27 cellular contexts compared by ENCODE assay signal in the genomic region with DNA sequence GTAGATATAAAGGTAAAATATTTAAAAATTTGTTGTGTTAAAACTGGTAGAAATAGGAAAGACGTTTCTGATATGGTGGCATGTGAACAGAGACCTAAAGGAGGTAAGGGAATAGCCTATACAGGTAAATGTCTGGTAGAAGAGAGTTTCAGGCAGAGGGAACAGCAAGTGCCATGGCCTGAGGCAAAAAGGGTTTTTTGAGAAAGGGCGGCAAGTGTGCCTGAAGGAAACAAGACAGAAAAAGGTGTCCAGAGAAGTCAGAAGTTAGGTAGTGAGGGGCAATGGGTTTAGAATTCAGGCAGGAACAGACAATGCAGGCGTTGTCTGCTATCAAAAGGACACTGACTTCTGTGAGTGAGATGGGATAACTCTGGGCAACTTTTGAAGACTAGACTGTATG.
"Had no signal": no experiment of that assay in that cellular context is flagged by ENCODE, and none has a peak within 500 bp of the region (broad histone marks: within the 10 kb centered on the region; RNA-seq: fewer than 3 reads in every experiment).

No MANE protein-coding gene starts in this region.

- H3K4me3 Mint-ChIP-seq: activated CD4-positive, alpha-beta memory T cell treated with anti-CD3 and anti-CD28 coated beads for 36 hours; activated CD4-positive, alpha-beta T cell treated with anti-CD3 and anti-CD28 coated beads for 36 hours; activated CD4-positive, alpha-beta T cell treated with anti-CD3 and anti-CD28 coated beads, Interleukin-2, amount 10 ng/mL, durations not matched to agents 7 days and 5 days; activated naive CD8-positive, alpha-beta T cell treated with anti-CD3 and anti-CD28 coated beads, Interleukin-2, amount 10 ng/mL, durations not matched to agents 7 days and 5 days; central memory CD8-positive, alpha-beta T cell; T-helper 1 cell treated with Interleukin-12 subunit alpha and Interleukin-12 subunit beta and Interleukin-4 antibody, amounts not matched to agents 30 μg/mL and 1 μg/mL, for 36 hours; T-helper 2 cell treated with Interferon-gamma antibody and Interleukin-4, amounts not matched to agents 5 μg/mL and 100 μg/mL, for 36 hours had no signal

- H3K9me3 Mint-ChIP-seq: activated CD4-positive, alpha-beta memory T cell treated with anti-CD3 and anti-CD28 coated beads for 36 hours; activated CD4-positive, alpha-beta T cell treated with anti-CD3 and anti-CD28 coated beads, Interleukin-2, amount 10 ng/mL, durations not matched to agents 7 days and 5 days; activated naive CD8-positive, alpha-beta T cell treated with anti-CD3 and anti-CD28 coated beads, Interleukin-2, amount 10 ng/mL, durations not matched to agents 7 days and 5 days; central memory CD8-positive, alpha-beta T cell; T-helper 1 cell treated with Interleukin-12 subunit alpha and Interleukin-12 subunit beta and Interleukin-4 antibody, amounts not matched to agents 30 μg/mL and 1 μg/mL, for 36 hours; T-helper 2 cell treated with Interferon-gamma antibody and Interleukin-4, amounts not matched to agents 5 μg/mL and 100 μg/mL, for 36 hours had no signal

- H3K4me3 ChIP-seq: ascending aorta, cardiac muscle cell, SK-N-MC had no signal

- H3K27ac ChIP-seq: ascending aorta, cardiac muscle cell, SK-N-MC had no signal

- H3K36me3 Mint-ChIP-seq: activated CD4-positive, alpha-beta memory T cell treated with anti-CD3 and anti-CD28 coated beads for 36 hours; activated naive CD8-positive, alpha-beta T cell treated with anti-CD3 and anti-CD28 coated beads, Interleukin-2, amount 10 ng/mL, durations not matched to agents 7 days and 5 days had no signal

- H3K4me1 Mint-ChIP-seq: activated CD4-positive, alpha-beta T cell treated with anti-CD3 and anti-CD28 coated beads for 36 hours; activated CD4-positive, alpha-beta T cell treated with anti-CD3 and anti-CD28 coated beads, Interleukin-2, amount 10 ng/mL, durations not matched to agents 7 days and 5 days; activated naive CD8-positive, alpha-beta T cell treated with anti-CD3 and anti-CD28 coated beads, Interleukin-2, amount 10 ng/mL, durations not matched to agents 7 days and 5 days; central memory CD8-positive, alpha-beta T cell had no signal

- DNase-seq: activated CD4-positive, alpha-beta memory T cell treated with anti-CD3 and anti-CD28 coated beads for 36 hours; activated CD4-positive, alpha-beta T cell treated with anti-CD3 and anti-CD28 coated beads for 36 hours; activated CD4-positive, alpha-beta T cell treated with anti-CD3 and anti-CD28 coated beads, Interleukin-2, amount 10 ng/mL, durations not matched to agents 7 days and 5 days; activated CD8-positive, alpha-beta memory T cell treated with anti-CD3 and anti-CD28 coated beads, Interleukin-2, amount 50 U/mL, for 4 hours; activated effector memory CD4-positive, alpha-beta T cell treated with Interleukin-2 at 50 U/mL for 16 hours; activated naive CD4-positive, alpha-beta T cell treated with anti-CD3 and anti-CD28 coated beads, Interleukin-2, amount 50 U/mL, for 16 hours; activated naive CD8-positive, alpha-beta T cell treated with anti-CD3 and anti-CD28 coated beads, Interleukin-2, amount 10 ng/mL, durations not matched to agents 7 days and 5 days; activated T-cell treated with anti-CD3 and anti-CD28 coated beads for 4 hours; activated T-cell treated with anti-CD3 and anti-CD28 coated beads, Interleukin-2, amount 50 U/mL, for 48 hours; amygdala; NCI-H1105; NCI-H1436; NCI-H1694; NCI-H1930; NCI-H2081 treated with DMSO at 0.1 percent for 48 hours; NCI-H226; NCI-H446 treated with DMSO at 0.1 percent for 48 hours; NCI-H524; OCI-M1; Right ventricle myocardium superior had no signal

- H3K36me3 ChIP-seq: ascending aorta, cardiac muscle cell had no signal

- H3K4me1 ChIP-seq: ascending aorta had no signal

- FAIRE-seq: TTC549 had no signal

- H3K9me3 ChIP-seq: ascending aorta had no signal

- H3K27me3 Mint-ChIP-seq: activated CD4-positive, alpha-beta memory T cell treated with anti-CD3 and anti-CD28 coated beads for 36 hours; activated CD4-positive, alpha-beta T cell treated with anti-CD3 and anti-CD28 coated beads for 36 hours; activated CD4-positive, alpha-beta T cell treated with anti-CD3 and anti-CD28 coated beads, Interleukin-2, amount 10 ng/mL, durations not matched to agents 7 days and 5 days; activated naive CD8-positive, alpha-beta T cell treated with anti-CD3 and anti-CD28 coated beads, Interleukin-2, amount 10 ng/mL, durations not matched to agents 7 days and 5 days; central memory CD8-positive, alpha-beta T cell had no signal

- H3K27me3 ChIP-seq: ascending aorta, cardiac muscle cell had no signal

- H3K27ac Mint-ChIP-seq: activated CD4-positive, alpha-beta memory T cell treated with anti-CD3 and anti-CD28 coated beads for 36 hours; activated CD4-positive, alpha-beta T cell treated with anti-CD3 and anti-CD28 coated beads for 36 hours; activated CD4-positive, alpha-beta T cell treated with anti-CD3 and anti-CD28 coated beads, Interleukin-2, amount 10 ng/mL, durations not matched to agents 7 days and 5 days; activated naive CD8-positive, alpha-beta T cell treated with anti-CD3 and anti-CD28 coated beads, Interleukin-2, amount 10 ng/mL, durations not matched to agents 7 days and 5 days; T-helper 1 cell treated with Interleukin-12 subunit alpha and Interleukin-12 subunit beta and Interleukin-4 antibody, amounts not matched to agents 30 μg/mL and 1 μg/mL, for 36 hours; T-helper 2 cell treated with Interferon-gamma antibody and Interleukin-4, amounts not matched to agents 5 μg/mL and 100 μg/mL, for 36 hours had no signal
